Comparison of ENCODE assay signal across 1 cellular context in the genomic region with DNA sequence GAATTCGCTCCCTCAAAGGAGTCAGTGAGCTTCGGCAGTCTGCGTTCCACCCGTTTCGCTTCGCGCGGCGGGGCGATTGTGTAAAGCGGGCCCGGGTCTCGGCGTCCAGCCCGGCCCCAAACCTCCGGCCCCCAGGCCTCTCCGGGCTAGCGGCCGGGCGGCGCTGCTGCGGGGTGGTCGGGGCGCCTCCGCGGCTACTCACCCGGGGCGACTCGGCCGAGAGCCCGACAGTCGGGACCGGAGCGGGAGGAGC.
TF ChIP-seq lines count a peak whose summit lies in the region.

No MANE protein-coding gene starts in this region.

TF ChIP-seq in HepG2, 621 proteins besides CTCF, POLR2A, EP300 and RAD21:
- 0 out of 2 replicates have a peak, but pooled peaks have one; percentile 16 for TF ChIP-seq HNRNPL (IDR thresholded peaks at IDR 0.05; ENCODE audit: low read depth, low read length)
- no peak for TF ChIP-seq HOXA9 (CRISPR knock-in tag; IDR thresholded peaks at IDR 0.05; ENCODE audit: borderline replicate concordance)
- no peak for TF ChIP-seq ZNF570 (CRISPR knock-in tag; IDR thresholded peaks at IDR 0.05; ENCODE audit: borderline replicate concordance)
- TF ChIP-seq CENPX (CRISPR knock-in tag; IDR thresholded peaks at IDR 0.05): no peak
- no peak for TF ChIP-seq ZNF781 (CRISPR knock-in tag; IDR thresholded peaks at IDR 0.05; ENCODE audit: borderline replicate concordance, not compliant biosample characterization)
- no peak for TF ChIP-seq U2AF1 (optimal IDR thresholded peaks at IDR 0.05; ENCODE audit: low read depth, low read length)
- TF ChIP-seq RBM39 (IDR thresholded peaks at IDR 0.05; ENCODE audit: low read depth, low read length, poor library complexity, severe bottlenecking): peak; percentile 61
- TF ChIP-seq, protein P1, sequence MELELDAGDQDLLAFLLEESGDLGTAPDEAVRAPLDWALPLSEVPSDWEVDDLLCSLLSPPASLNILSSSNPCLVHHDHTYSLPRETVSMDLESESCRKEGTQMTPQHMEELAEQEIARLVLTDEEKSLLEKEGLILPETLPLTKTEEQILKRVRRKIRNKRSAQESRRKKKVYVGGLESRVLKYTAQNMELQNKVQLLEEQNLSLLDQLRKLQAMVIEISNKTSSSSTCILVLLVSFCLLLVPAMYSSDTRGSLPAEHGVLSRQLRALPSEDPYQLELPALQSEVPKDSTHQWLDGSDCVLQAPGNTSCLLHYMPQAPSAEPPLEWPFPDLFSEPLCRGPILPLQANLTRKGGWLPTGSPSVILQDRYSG (CRISPR knock-in tag; IDR thresholded peaks at IDR 0.05): no peak
- TF ChIP-seq LCORL (IDR thresholded peaks at IDR 0.05): no peak
- TF ChIP-seq LCORL (CRISPR knock-in tag; IDR thresholded peaks at IDR 0.05): no peak
- no peak for TF ChIP-seq RXRB (CRISPR knock-in tag; IDR thresholded peaks at IDR 0.05; ENCODE audit: borderline replicate concordance)
- peak; percentile 83 for TF ChIP-seq AGO2 (optimal IDR thresholded peaks at IDR 0.05; ENCODE audit: low read depth, low read length)
- TF ChIP-seq, protein P2, sequence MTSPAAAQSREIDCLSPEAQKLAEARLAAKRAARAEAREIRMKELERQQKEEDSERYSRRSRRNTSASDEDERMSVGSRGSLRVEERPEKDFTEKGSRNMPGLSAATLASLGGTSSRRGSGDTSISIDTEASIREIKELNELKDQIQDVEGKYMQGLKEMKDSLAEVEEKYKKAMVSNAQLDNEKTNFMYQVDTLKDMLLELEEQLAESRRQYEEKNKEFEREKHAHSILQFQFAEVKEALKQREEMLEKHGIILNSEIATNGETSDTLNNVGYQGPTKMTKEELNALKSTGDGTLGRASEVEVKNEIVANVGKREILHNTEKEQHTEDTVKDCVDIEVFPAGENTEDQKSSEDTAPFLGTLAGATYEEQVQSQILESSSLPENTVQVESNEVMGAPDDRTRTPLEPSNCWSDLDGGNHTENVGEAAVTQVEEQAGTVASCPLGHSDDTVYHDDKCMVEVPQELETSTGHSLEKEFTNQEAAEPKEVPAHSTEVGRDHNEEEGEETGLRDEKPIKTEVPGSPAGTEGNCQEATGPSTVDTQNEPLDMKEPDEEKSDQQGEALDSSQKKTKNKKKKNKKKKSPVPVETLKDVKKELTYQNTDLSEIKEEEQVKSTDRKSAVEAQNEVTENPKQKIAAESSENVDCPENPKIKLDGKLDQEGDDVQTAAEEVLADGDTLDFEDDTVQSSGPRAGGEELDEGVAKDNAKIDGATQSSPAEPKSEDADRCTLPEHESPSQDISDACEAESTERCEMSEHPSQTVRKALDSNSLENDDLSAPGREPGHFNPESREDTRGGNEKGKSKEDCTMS (CRISPR knock-in tag; conservative IDR thresholded peaks at IDR 0.05): no peak
- TF ChIP-seq, protein P3, sequence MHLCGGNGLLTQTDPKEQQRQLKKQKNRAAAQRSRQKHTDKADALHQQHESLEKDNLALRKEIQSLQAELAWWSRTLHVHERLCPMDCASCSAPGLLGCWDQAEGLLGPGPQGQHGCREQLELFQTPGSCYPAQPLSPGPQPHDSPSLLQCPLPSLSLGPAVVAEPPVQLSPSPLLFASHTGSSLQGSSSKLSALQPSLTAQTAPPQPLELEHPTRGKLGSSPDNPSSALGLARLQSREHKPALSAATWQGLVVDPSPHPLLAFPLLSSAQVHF (CRISPR knock-in tag; IDR thresholded peaks at IDR 0.05): 0 out of 2 replicates have a peak, but pooled peaks have one; percentile 16
- TF ChIP-seq ZNF225 (CRISPR knock-in tag; IDR thresholded peaks at IDR 0.05): no peak
- TF ChIP-seq ZBTB38 (CRISPR knock-in tag; IDR thresholded peaks at IDR 0.05): no peak
- TF ChIP-seq, protein P4, sequence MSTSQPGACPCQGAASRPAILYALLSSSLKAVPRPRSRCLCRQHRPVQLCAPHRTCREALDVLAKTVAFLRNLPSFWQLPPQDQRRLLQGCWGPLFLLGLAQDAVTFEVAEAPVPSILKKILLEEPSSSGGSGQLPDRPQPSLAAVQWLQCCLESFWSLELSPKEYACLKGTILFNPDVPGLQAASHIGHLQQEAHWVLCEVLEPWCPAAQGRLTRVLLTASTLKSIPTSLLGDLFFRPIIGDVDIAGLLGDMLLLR (CRISPR knock-in tag; IDR thresholded peaks at IDR 0.05): no peak
- TF ChIP-seq, protein P5, sequence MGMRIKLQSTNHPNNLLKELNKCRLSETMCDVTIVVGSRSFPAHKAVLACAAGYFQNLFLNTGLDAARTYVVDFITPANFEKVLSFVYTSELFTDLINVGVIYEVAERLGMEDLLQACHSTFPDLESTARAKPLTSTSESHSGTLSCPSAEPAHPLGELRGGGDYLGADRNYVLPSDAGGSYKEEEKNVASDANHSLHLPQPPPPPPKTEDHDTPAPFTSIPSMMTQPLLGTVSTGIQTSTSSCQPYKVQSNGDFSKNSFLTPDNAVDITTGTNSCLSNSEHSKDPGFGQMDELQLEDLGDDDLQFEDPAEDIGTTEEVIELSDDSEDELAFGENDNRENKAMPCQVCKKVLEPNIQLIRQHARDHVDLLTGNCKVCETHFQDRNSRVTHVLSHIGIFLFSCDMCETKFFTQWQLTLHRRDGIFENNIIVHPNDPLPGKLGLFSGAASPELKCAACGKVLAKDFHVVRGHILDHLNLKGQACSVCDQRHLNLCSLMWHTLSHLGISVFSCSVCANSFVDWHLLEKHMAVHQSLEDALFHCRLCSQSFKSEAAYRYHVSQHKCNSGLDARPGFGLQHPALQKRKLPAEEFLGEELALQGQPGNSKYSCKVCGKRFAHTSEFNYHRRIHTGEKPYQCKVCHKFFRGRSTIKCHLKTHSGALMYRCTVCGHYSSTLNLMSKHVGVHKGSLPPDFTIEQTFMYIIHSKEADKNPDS (CRISPR knock-in tag; IDR thresholded peaks at IDR 0.05): 0 out of 2 replicates have a peak, but pooled peaks have one; percentile 21
- 0 out of 2 replicates have a peak, but pooled peaks have one; percentile 26 for TF ChIP-seq REL (CRISPR knock-in tag; conservative IDR thresholded peaks at IDR 0.05)
- no peak for TF ChIP-seq MYC (CRISPR knock-in tag; IDR thresholded peaks at IDR 0.05; ENCODE audit: borderline replicate concordance)
- TF ChIP-seq ZFAT (CRISPR knock-in tag; conservative IDR thresholded peaks at IDR 0.05): no peak
- TF ChIP-seq NRL (CRISPR knock-in tag; IDR thresholded peaks at IDR 0.05; ENCODE audit: borderline replicate concordance): no peak
- no peak for TF ChIP-seq HOXA3 (CRISPR knock-in tag; IDR thresholded peaks at IDR 0.05)
- TF ChIP-seq HOXA5 (CRISPR knock-in tag; IDR thresholded peaks at IDR 0.05): no peak
- TF ChIP-seq, protein P6, sequence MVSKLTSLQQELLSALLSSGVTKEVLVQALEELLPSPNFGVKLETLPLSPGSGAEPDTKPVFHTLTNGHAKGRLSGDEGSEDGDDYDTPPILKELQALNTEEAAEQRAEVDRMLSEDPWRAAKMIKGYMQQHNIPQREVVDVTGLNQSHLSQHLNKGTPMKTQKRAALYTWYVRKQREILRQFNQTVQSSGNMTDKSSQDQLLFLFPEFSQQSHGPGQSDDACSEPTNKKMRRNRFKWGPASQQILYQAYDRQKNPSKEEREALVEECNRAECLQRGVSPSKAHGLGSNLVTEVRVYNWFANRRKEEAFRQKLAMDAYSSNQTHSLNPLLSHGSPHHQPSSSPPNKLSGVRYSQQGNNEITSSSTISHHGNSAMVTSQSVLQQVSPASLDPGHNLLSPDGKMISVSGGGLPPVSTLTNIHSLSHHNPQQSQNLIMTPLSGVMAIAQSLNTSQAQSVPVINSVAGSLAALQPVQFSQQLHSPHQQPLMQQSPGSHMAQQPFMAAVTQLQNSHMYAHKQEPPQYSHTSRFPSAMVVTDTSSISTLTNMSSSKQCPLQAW (CRISPR knock-in tag; IDR thresholded peaks at IDR 0.05): no peak
- TF ChIP-seq IKZF4 (CRISPR knock-in tag; IDR thresholded peaks at IDR 0.05; ENCODE audit: borderline replicate concordance, low read depth, not compliant biosample characterization): no peak
- no peak for TF ChIP-seq ZNF878 (CRISPR knock-in tag; IDR thresholded peaks at IDR 0.05)
- TF ChIP-seq ATF1 (CRISPR knock-in tag; IDR thresholded peaks at IDR 0.05): no peak
- TF ChIP-seq SIX1 (CRISPR knock-in tag; IDR thresholded peaks at IDR 0.05; ENCODE audit: borderline replicate concordance): 0 out of 2 replicates have a peak, but pooled peaks have one; percentile 1
- 0 out of 2 replicates have a peak, but pooled peaks have one; percentile 4 for TF ChIP-seq ZNF329 (CRISPR knock-in tag; IDR thresholded peaks at IDR 0.05; ENCODE audit: low read depth)
- TF ChIP-seq, protein P7, sequence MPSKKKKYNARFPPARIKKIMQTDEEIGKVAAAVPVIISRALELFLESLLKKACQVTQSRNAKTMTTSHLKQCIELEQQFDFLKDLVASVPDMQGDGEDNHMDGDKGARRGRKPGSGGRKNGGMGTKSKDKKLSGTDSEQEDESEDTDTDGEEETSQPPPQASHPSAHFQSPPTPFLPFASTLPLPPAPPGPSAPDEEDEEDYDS (CRISPR knock-in tag; IDR thresholded peaks at IDR 0.05): no peak
- TF ChIP-seq RORA (CRISPR knock-in tag; IDR thresholded peaks at IDR 0.05): no peak
- TF ChIP-seq, protein P8, sequence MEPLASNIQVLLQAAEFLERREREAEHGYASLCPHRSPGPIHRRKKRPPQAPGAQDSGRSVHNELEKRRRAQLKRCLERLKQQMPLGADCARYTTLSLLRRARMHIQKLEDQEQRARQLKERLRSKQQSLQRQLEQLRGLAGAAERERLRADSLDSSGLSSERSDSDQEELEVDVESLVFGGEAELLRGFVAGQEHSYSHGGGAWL (CRISPR knock-in tag; IDR thresholded peaks at IDR 0.05): no peak
